In the genomic region with DNA sequence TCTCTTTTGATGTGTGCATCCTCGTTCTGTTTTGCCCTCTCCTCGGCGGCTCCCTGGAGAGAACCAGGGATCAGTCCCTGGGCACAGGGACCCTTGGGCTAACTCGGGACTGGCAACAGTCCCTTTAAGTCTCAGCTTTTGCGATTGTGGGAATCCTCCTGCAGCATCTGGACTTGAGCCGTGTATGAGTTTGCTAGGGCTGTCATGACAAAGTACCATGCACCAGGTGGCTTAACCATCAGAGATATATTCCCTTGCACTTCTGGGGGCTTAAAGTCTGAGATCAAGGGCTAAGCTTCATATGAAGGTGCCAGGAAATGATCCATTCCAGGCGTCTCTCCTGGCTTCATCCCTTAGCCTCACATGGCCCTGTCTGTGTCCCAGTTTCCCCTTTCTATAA, we compare ENCODE assay signal across 17 cellular contexts. TPM values are rescaled to one million over a fixed set of nuclear protein-coding genes. Genes with fewer than 3 reads are reported as not detected.
DNase-seq lines count a peak whose midpoint lies in the region; ATAC-seq and TF ChIP-seq lines count a peak whose summit lies in the region.
"Had no signal": no experiment of that assay in that cellular context is flagged by ENCODE, and none has a peak within 500 bp of the region (broad histone marks: within the 10 kb centered on the region; RNA-seq: fewer than 3 reads in every experiment).

No MANE protein-coding gene starts in this region.

- H3K4me3 Mint-ChIP-seq in activated T-cell treated with anti-CD3 and anti-CD28 coated beads, Interleukin-2, amount 50 U/mL, for 24 hours = no peak overlapping the region
- no peak overlapping the region for H3K4me3 Mint-ChIP-seq in central memory CD8-positive, alpha-beta T cell
- H3K4me3 Mint-ChIP-seq in stimulated activated naive B cell treated with anti-CD40 and anti-IgM and Interleukin-4, amounts not matched to agents 10 μg/mL and 1 μg/mL and 100 μg/mL, for 72 hours = no peak overlapping the region

- H3K27me3 Mint-ChIP-seq in activated T-cell treated with anti-CD3 and anti-CD28 coated beads, Interleukin-2, amount 50 U/mL, for 24 hours = no peaks in the 10 kb centered on the region
- no peaks in the 10 kb centered on the region for H3K27me3 Mint-ChIP-seq in central memory CD8-positive, alpha-beta T cell
- H3K27me3 Mint-ChIP-seq in stimulated activated naive B cell treated with anti-CD40 and anti-IgM and Interleukin-4, amounts not matched to agents 10 μg/mL and 1 μg/mL and 100 μg/mL, for 72 hours = no peaks in the 10 kb centered on the region

- no peak for DNase-seq in activated T-cell treated with anti-CD3 and anti-CD28 coated beads, Interleukin-2, amount 50 U/mL, for 24 hours
- DNase-seq in activated T-cell treated with anti-CD3 and anti-CD28 coated beads for 4 hours = no peak
- DNase-seq in central memory CD8-positive, alpha-beta T cell (ENCODE audit: low spot score in 2 of 2) = no peak
- no peak for DNase-seq in stimulated activated naive B cell treated with anti-CD40 and anti-IgM and Interleukin-4, amounts not matched to agents 10 μg/mL and 1 μg/mL and 100 μg/mL, for 72 hours
- DNase-seq in spleen = no peak
- DNase-seq in stimulated activated CD4-positive, alpha-beta T cell treated with anti-CD3 and anti-CD28 coated beads, Interleukin-2, amount 100 ng/mL, for 48 hours = no peak
- DNase-seq: BE2C, NCI-H1105, NCI-H1694, NCI-H2227 treated with DMSO at 0.1 percent for 48 hours, NCI-H524, SIG-M5 had no signal

- H3K4me3 ChIP-seq in HEK293 (ENCODE audit: low read depth, low read length) = no peak overlapping the region
- no peak overlapping the region for H3K4me3 ChIP-seq in spleen
- H3K4me3 ChIP-seq: K562, PC-9 had no signal

- TF ChIP-seq CTCF in HEK293 (tag by site-specific recombination; IDR thresholded peaks at IDR 0.05) (no peak), spleen (IDR thresholded peaks at IDR 0.05 in 8 of 11, conservative IDR thresholded peaks at IDR 0.05 in 3 of 11) (no peak)

- WGBS in spleen, 5 donors = 82 to 90% (median 87%) methylated on average over 7 of the region's 7 CpGs

- CTCF ChIA-PET in HEK293 (lab: Yijun Ruan, JAX) = interaction anchor here (0.6 to 1.6 kb wide), 5 partner anchors 9 to 612 kb away, joined by 3 to 10 read pairs (median 7); no protein-coding TSS in a partner anchor

- peaks cover 56% of the 10 kb centered on the region for H3K36me3 Mint-ChIP-seq in activated T-cell treated with anti-CD3 and anti-CD28 coated beads, Interleukin-2, amount 50 U/mL, for 24 hours (ENCODE audit: low read depth)
- H3K36me3 Mint-ChIP-seq in central memory CD8-positive, alpha-beta T cell (ENCODE audit: insufficient read depth) = peaks cover 60% of the 10 kb centered on the region
- peaks cover 5 to 11% of the 10 kb centered on the region in 2 donors for H3K36me3 Mint-ChIP-seq in stimulated activated naive B cell treated with anti-CD40 and anti-IgM and Interleukin-4, amounts not matched to agents 10 μg/mL and 1 μg/mL and 100 μg/mL, for 72 hours

- H3K4me1 ChIP-seq in HEK293 (ENCODE audit: control insufficient read depth, insufficient read depth, low read length) (no peaks in the 10 kb centered on the region), spleen (peaks cover 0 to 64% (median 12%) of the 10 kb centered on the region in 6 donors)
- H3K4me1 ChIP-seq: BE2C had no signal

- POLR2A ChIA-PET in HEK293 (lab: Yijun Ruan, JAX) = no interaction called here

- ATAC-seq in central memory CD8-positive, alpha-beta T cell (replicated peaks; ENCODE audit: extremely low read depth, poor library complexity, severe bottlenecking) = no peak
- no peak for ATAC-seq in stimulated activated naive B cell treated with anti-CD40 and anti-IgM and Interleukin-4, amounts not matched to agents 10 μg/mL and 1 μg/mL and 100 μg/mL, for 72 hours (replicated peaks)
- ATAC-seq in GM19324 (IDR thresholded peaks at IDR 0.05; ENCODE audit: low FRiP score, unreplicated experiment) = no peak

- H3K36me3 ChIP-seq in HEK293 (ENCODE audit: control insufficient read depth in 2 of 2, insufficient read depth in 1 of 2, low read length in 2 of 2) (no peaks in the 10 kb centered on the region), spleen (peaks cover 0 to 100% (median 46%) of the 10 kb centered on the region in 6 donors)
- H3K36me3 ChIP-seq: BE2C had no signal

- no peak for TF ChIP-seq POLR2A in spleen (IDR thresholded peaks at IDR 0.05)

- peaks cover 33% of the 10 kb centered on the region for H3K4me1 Mint-ChIP-seq in activated T-cell treated with anti-CD3 and anti-CD28 coated beads, Interleukin-2, amount 50 U/mL, for 24 hours (ENCODE audit: low read depth)
- peaks cover 36% of the 10 kb centered on the region for H3K4me1 Mint-ChIP-seq in central memory CD8-positive, alpha-beta T cell
- H3K4me1 Mint-ChIP-seq in stimulated activated naive B cell treated with anti-CD40 and anti-IgM and Interleukin-4, amounts not matched to agents 10 μg/mL and 1 μg/mL and 100 μg/mL, for 72 hours = peaks cover 8 to 25% of the 10 kb centered on the region in 2 donors

- H3K27ac ChIP-seq in HEK293 (ENCODE audit: extremely low read depth, low read depth, low read length) (no peak overlapping the region), spleen (peak overlapping the region in 3 of 8 donors; percentile 29 to 65 (median 65))
- H3K27ac ChIP-seq: PC-9, RWPE1 had no signal

- intact Hi-C loops in spleen (cut with DNase I; ENCODE audit: low total_unique reads) = no loop called here

- peak overlapping the region; percentile 51 for H3K27ac Mint-ChIP-seq in activated T-cell treated with anti-CD3 and anti-CD28 coated beads, Interleukin-2, amount 50 U/mL, for 24 hours
- peak overlapping the region; percentile 58 for H3K27ac Mint-ChIP-seq in central memory CD8-positive, alpha-beta T cell (ENCODE audit: low read depth)
- peak overlapping the region; percentile 39 for H3K27ac Mint-ChIP-seq in stimulated activated naive B cell treated with anti-CD40 and anti-IgM and Interleukin-4, amounts not matched to agents 10 μg/mL and 1 μg/mL and 100 μg/mL, for 72 hours

- no peaks in the 10 kb centered on the region for H3K9me3 Mint-ChIP-seq in activated T-cell treated with anti-CD3 and anti-CD28 coated beads, Interleukin-2, amount 50 U/mL, for 24 hours
- no peaks in the 10 kb centered on the region for H3K9me3 Mint-ChIP-seq in central memory CD8-positive, alpha-beta T cell
- H3K9me3 Mint-ChIP-seq in stimulated activated naive B cell treated with anti-CD40 and anti-IgM and Interleukin-4, amounts not matched to agents 10 μg/mL and 1 μg/mL and 100 μg/mL, for 72 hours = no peaks in the 10 kb centered on the region

- no peaks in the 10 kb centered on the region for H3K27me3 ChIP-seq in spleen (replicated peaks in 1 of 7)
- H3K27me3 ChIP-seq: BE2C had no signal

- H3K9me3 ChIP-seq in HEK293 (ENCODE audit: control insufficient read depth, insufficient read depth, low read depth, low read length) (no peaks in the 10 kb centered on the region), spleen (no peaks in the 10 kb centered on the region)
- H3K9me3 ChIP-seq: BE2C had no signal

TF ChIP-seq in HEK293, 187 proteins besides CTCF, POLR2A, EP300 and RAD21:
- TF ChIP-seq, protein P1, sequence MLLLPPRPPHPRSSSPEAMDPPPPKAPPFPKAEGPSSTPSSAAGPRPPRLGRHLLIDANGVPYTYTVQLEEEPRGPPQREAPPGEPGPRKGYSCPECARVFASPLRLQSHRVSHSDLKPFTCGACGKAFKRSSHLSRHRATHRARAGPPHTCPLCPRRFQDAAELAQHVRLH (tag by site-specific recombination; IDR thresholded peaks at IDR 0.05) = no peak
- no peak for TF ChIP-seq KLF1 (tag by site-specific recombination; IDR thresholded peaks at IDR 0.05)
- no peak for TF ChIP-seq GFI1B (tag by site-specific recombination; IDR thresholded peaks at IDR 0.05)
- peak; percentile 99 for TF ChIP-seq ZNF157 (tag by site-specific recombination; IDR thresholded peaks at IDR 0.05)
- no peak for TF ChIP-seq ZFHX2 (tag by site-specific recombination; conservative IDR thresholded peaks at IDR 0.05)
- TF ChIP-seq, protein P2, sequence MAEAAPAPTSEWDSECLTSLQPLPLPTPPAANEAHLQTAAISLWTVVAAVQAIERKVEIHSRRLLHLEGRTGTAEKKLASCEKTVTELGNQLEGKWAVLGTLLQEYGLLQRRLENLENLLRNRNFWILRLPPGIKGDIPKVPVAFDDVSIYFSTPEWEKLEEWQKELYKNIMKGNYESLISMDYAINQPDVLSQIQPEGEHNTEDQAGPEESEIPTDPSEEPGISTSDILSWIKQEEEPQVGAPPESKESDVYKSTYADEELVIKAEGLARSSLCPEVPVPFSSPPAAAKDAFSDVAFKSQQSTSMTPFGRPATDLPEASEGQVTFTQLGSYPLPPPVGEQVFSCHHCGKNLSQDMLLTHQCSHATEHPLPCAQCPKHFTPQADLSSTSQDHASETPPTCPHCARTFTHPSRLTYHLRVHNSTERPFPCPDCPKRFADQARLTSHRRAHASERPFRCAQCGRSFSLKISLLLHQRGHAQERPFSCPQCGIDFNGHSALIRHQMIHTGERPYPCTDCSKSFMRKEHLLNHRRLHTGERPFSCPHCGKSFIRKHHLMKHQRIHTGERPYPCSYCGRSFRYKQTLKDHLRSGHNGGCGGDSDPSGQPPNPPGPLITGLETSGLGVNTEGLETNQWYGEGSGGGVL (tag by site-specific recombination; IDR thresholded peaks at IDR 0.05) = no peak
- no peak for TF ChIP-seq ZBTB20 (tag by site-specific recombination; IDR thresholded peaks at IDR 0.05)

RNA-seq across cellular contexts. Expression of a gene that starts 34.5 kb away (rescaled TPM):
- 10 to 100 TPM; 60.2 to 79.8 (median 71.1) TPM for total RNA-seq in spleen
- 10 to 100 TPM; 24.3 to 56.9 (median 38.1) TPM for polyA plus RNA-seq in spleen
